ENCODE assay signal across 9 cellular contexts in genomic region chr7:5525271-5526189, GRCh38. TPM values are rescaled to one million over a fixed set of nuclear protein-coding genes. Genes with fewer than 3 reads are reported as not detected.
DNase-seq lines count a peak whose midpoint lies in the region; ATAC-seq, FAIRE-seq and TF ChIP-seq lines count a peak whose summit lies in the region.
"Had no signal": no experiment of that assay in that cellular context is flagged by ENCODE, and none has a peak within 500 bp of the region (broad histone marks: within the 10 kb centered on the region; RNA-seq: fewer than 3 reads in every experiment).

No MANE protein-coding gene starts in this region.

- H3K27me3 ChIP-seq in bronchial epithelial cell (ENCODE audit: control insufficient read depth, insufficient read depth, low read length), result no peaks in the 10 kb centered on the region

- no peak for ATAC-seq in GM18867 (IDR thresholded peaks at IDR 0.05; ENCODE audit: unreplicated experiment)

- no peak overlapping the region for H3K4me3 ChIP-seq in bronchial epithelial cell (ENCODE audit: low read depth, low read length)

- intact Hi-C loops in posterior vena cava (cut with DNase I), result no loop called here

- no peak for TF ChIP-seq CTCF in bronchial epithelial cell (IDR thresholded peaks at IDR 0.05; ENCODE audit: insufficient read depth, low read length, severe bottlenecking)

- FAIRE-seq in bronchial epithelial cell (lab: Jason Lieb, UNC), result no peak
- FAIRE-seq: colon had no signal

- DNase-seq in activated CD8-positive, alpha-beta memory T cell treated with anti-CD3 and anti-CD28 coated beads, Interleukin-2, amount 50 U/mL, for 48 hours, result peak; percentile 81
- DNase-seq in activated CD8-positive, alpha-beta memory T cell treated with anti-CD3 and anti-CD28 coated beads for 24 hours, result no peak
- DNase-seq in RPMI7951 (ENCODE audit: low read depth) (peak; percentile 77), bronchial epithelial cell (ENCODE audit: low read depth) (peak; percentile 69), myocyte (ENCODE audit: low read depth) (peak; percentile 80), posterior vena cava (ENCODE audit: low spot score) (no peak), NCI-H2029 treated with DMSO at 0.1 percent for 48 hours (lab: John Stamatoyannopoulos, UW) (no peak)

- peaks cover 16% of the 10 kb centered on the region for H3K36me3 ChIP-seq in bronchial epithelial cell (ENCODE audit: control insufficient read depth, insufficient read depth, low read length)

RNA-seq across cellular contexts. Expression of gene ACTB, which starts 4.9 kb away (rescaled TPM):
- total RNA-seq in RPMI7951 (2014; rRNA removed; shearing (Covaris generic)), result 5,178 and 5,762 TPM in 2 replicates
- total RNA-seq in bronchial epithelial cell, result 1,767 and 1,838 TPM in 2 replicates
- 1,562 and 1,714 TPM in 2 replicates for total RNA-seq in myocyte
- polyA plus RNA-seq in myocyte (2012), result 5,457 TPM
- over 10,000 TPM in 1 of 2 donors, 1,000 to 10,000 TPM in 1; 9,373 to 10,305 TPM for total RNA-seq in posterior vena cava

RNA-seq across cellular contexts. Expression of gene FBXL18, which starts 11.9 kb away (rescaled TPM):
- 5.5 and 8.2 TPM in 2 replicates for total RNA-seq in RPMI7951 (2014; rRNA removed; shearing (Covaris generic))
- 3.2 and 5.1 TPM in 2 replicates for total RNA-seq in bronchial epithelial cell
- total RNA-seq in myocyte, result 6.6 and 7.6 TPM in 2 replicates
- polyA plus RNA-seq in myocyte (2012), result 10.5 TPM
- 1 to 10 TPM; 6.9 to 8.0 TPM for total RNA-seq in posterior vena cava

Comparison
In these comparisons a context has a peak if more than half of its experiments do, and no peak if none do; other contexts are left out.
1. DNase-seq: peak in activated CD8-positive, alpha-beta memory T cell treated with anti-CD3 and anti-CD28 coated beads, Interleukin-2, amount 50 U/mL, for 48 hours (single experiment), RPMI7951 (single experiment), bronchial epithelial cell (single experiment) and myocyte (single experiment); none in activated CD8-positive, alpha-beta memory T cell treated with anti-CD3 and anti-CD28 coated beads for 24 hours (single experiment), posterior vena cava (single experiment) and NCI-H2029 treated with DMSO at 0.1 percent for 48 hours (single experiment).